ENCODE assay signal across 9 cellular contexts in the genomic region with DNA sequence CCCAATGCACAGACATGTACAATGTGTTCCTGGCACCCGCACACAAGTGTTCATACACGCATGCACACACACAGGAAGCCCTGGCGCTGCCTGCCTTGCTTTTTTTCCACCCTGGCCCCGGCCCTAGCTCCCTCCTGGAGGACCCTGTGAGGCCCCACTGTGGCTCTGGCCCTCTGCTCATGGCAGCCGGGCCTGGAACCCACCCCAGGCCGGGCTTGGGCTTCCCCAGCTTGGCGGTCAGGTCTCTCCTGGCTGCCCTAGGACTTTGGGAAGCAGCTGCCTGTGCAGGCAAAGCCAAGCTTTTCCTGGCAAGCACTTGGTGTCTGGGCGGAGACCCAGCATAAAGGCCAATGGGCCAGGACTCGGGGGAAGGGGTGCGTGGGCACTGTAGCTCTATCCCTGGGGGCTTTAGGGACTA. TPM values are rescaled to one million over a fixed set of nuclear protein-coding genes. Genes with fewer than 3 reads are reported as not detected.
DNase-seq lines count a peak whose midpoint lies in the region; ATAC-seq and TF ChIP-seq lines count a peak whose summit lies in the region.
"Had no signal": no experiment of that assay in that cellular context is flagged by ENCODE, and none has a peak within 500 bp of the region (broad histone marks: within the 10 kb centered on the region; RNA-seq: fewer than 3 reads in every experiment).

No MANE protein-coding gene starts in this region.

- no peaks in the 10 kb centered on the region for H3K27me3 Mint-ChIP-seq in CD4-positive, CD25-positive, alpha-beta regulatory T cell
- no peaks in the 10 kb centered on the region for H3K27me3 Mint-ChIP-seq in WTC11 (ENCODE audit: low read depth)

- CTCF ChIA-PET in A673 (lab: Charles Lee) (no interaction called here), WTC11 (lab: Charles Lee) (interaction anchor here (0.8 to 2.1 kb wide), 8 partner anchors 19 to 341 kb away, joined by 3 to 9 read pairs (median 4); a partner anchor contains a TSS)

- peaks cover 36% of the 10 kb centered on the region for H3K4me1 ChIP-seq in CD4-positive, CD25-positive, alpha-beta regulatory T cell (ENCODE audit: control insufficient read depth, insufficient read depth, low read length, poor library complexity, severe bottlenecking)
- H3K4me1 ChIP-seq in OCI-LY3 (ENCODE audit: low read length): peaks cover 72% of the 10 kb centered on the region
- H3K4me1 ChIP-seq in fibroblast of lung (ENCODE audit: control insufficient read depth, extremely low read depth, insufficient read depth, low read length): peaks cover 5% of the 10 kb centered on the region
- H3K4me1 ChIP-seq in A673 (ENCODE audit: insufficient read depth, low read length, poor library complexity, severe bottlenecking): peaks cover 8% of the 10 kb centered on the region

- peaks cover 6 to 68% (median 39%) of the 10 kb centered on the region in 4 donors for H3K4me1 Mint-ChIP-seq in CD4-positive, CD25-positive, alpha-beta regulatory T cell
- peaks cover 21% of the 10 kb centered on the region for H3K4me1 Mint-ChIP-seq in WTC11

- H3K36me3 Mint-ChIP-seq in CD4-positive, CD25-positive, alpha-beta regulatory T cell: peaks cover 9% of the 10 kb centered on the region
- H3K36me3 Mint-ChIP-seq in WTC11: no peaks in the 10 kb centered on the region

- peaks cover 8% of the 10 kb centered on the region for H3K36me3 ChIP-seq in CD4-positive, CD25-positive, alpha-beta regulatory T cell (ENCODE audit: control insufficient read depth, insufficient read depth, low read length)
- peaks cover 30% of the 10 kb centered on the region for H3K36me3 ChIP-seq in OCI-LY3 (replicated peaks; ENCODE audit: low read depth, low read length)
- no peaks in the 10 kb centered on the region for H3K36me3 ChIP-seq in fibroblast of lung (ENCODE audit: control insufficient read depth, insufficient read depth, low read length)
- no peaks in the 10 kb centered on the region for H3K36me3 ChIP-seq in A673 (ENCODE audit: insufficient read depth, low read length, poor library complexity, severe bottlenecking)

- H3K79me2 ChIP-seq in OCI-LY3 (ENCODE audit: low read length): peaks cover 33% of the 10 kb centered on the region
- H3K79me2 ChIP-seq in fibroblast of lung (ENCODE audit: control insufficient read depth, insufficient read depth, low read length): no peaks in the 10 kb centered on the region

- H3K4me3 Mint-ChIP-seq in CD4-positive, CD25-positive, alpha-beta regulatory T cell: peak overlapping the region in 2 of 4 donors; percentile 74 to 80
- H3K4me3 Mint-ChIP-seq in WTC11: no peak overlapping the region

- intact Hi-C loops in A673 (cut with micrococcal nuclease; ENCODE audit: unreplicated experiment): no loop called here

- BruUV-seq in A673 (replicated peaks; lab: Mats Ljungman, UMichigan): no TSS peak

- H3K27ac Mint-ChIP-seq in CD4-positive, CD25-positive, alpha-beta regulatory T cell: peak overlapping the region; percentile 92 to 97 (median 94)
- H3K27ac Mint-ChIP-seq in WTC11: no peak overlapping the region

- no peaks in the 10 kb centered on the region for H3K9me3 Mint-ChIP-seq in CD4-positive, CD25-positive, alpha-beta regulatory T cell
- H3K9me3 Mint-ChIP-seq in WTC11: no peaks in the 10 kb centered on the region

- H3K9ac ChIP-seq in OCI-LY3 (ENCODE audit: low read length) (peak overlapping the region; percentile 67), fibroblast of lung (ENCODE audit: insufficient read depth, low read length) (no peak overlapping the region)

- no peak for ATAC-seq in CD4-positive, CD25-positive, alpha-beta regulatory T cell (ENCODE audit: low read depth in 2 of 2)
- ATAC-seq in omental fat pad (ENCODE audit: low FRiP score) (peak; percentile 57), WTC11 (no peak)

- H2AFZ ChIP-seq in OCI-LY3 (ENCODE audit: low read depth, low read length) (no peak overlapping the region), fibroblast of lung (ENCODE audit: low read length) (no peak overlapping the region)

- DNase-seq in CD4-positive, CD25-positive, alpha-beta regulatory T cell: peak in 1 of 3 donors; percentile 16
- peak; percentile 25 to 52 for DNase-seq in fibroblast of lung (ENCODE audit: low read depth in 2 of 2)
- DNase-seq in omental fat pad (ENCODE audit: low spot score): no peak
- DNase-seq in GM20000 (ENCODE audit: low spot score): no peak
- no peak for DNase-seq in A673 (ENCODE audit: low spot score)
- DNase-seq in activated CD4-positive, alpha-beta T cell treated with anti-CD3 and anti-CD28 coated beads, Interleukin-2, amount 50 U/mL, for 4 hours: no peak
- no peak for DNase-seq in WTC11 (ENCODE audit: low spot score)
- DNase-seq: NCI-H1417 treated with DMSO at 0.1 percent for 48 hours had no signal

- peak overlapping the region; percentile 67 for H3K4me3 ChIP-seq in CD4-positive, CD25-positive, alpha-beta regulatory T cell (ENCODE audit: low read depth, low read length)
- H3K4me3 ChIP-seq in OCI-LY3 (ENCODE audit: low read length): peak overlapping the region; percentile 7; the same call in 1 of the 2 replicates
- no peak overlapping the region for H3K4me3 ChIP-seq in fibroblast of lung (replicated peaks in 1 of 4; ENCODE audit: control extremely low read depth in 1 of 4, insufficient read depth in 1 of 4, low read depth in 3 of 4, low read length in 4 of 4)
- no peak overlapping the region for H3K4me3 ChIP-seq in A673 (ENCODE audit: low read depth, low read length, poor library complexity, severe bottlenecking)

- peak overlapping the region; percentile 56 for H3K4me2 ChIP-seq in OCI-LY3 (ENCODE audit: low read length)
- H3K4me2 ChIP-seq in fibroblast of lung (ENCODE audit: extremely low read depth, insufficient read depth, low read length): no peak overlapping the region

- no peaks in the 10 kb centered on the region for H4K20me1 ChIP-seq in OCI-LY3 (ENCODE audit: insufficient read depth, low read length)
- no peaks in the 10 kb centered on the region for H4K20me1 ChIP-seq in fibroblast of lung (ENCODE audit: control insufficient read depth, extremely low read depth, insufficient read depth, low read length)

- no peak for TF ChIP-seq CTCF in OCI-LY3 (IDR thresholded peaks at IDR 0.05; ENCODE audit: low read depth, low read length)
- TF ChIP-seq CTCF in fibroblast of lung (conservative IDR thresholded peaks at IDR 0.05 in 1 of 2, IDR thresholded peaks at IDR 0.05 in 1 of 2; ENCODE audit: low read depth in 1 of 2, low read length in 2 of 2): no peak
- TF ChIP-seq CTCF in omental fat pad (IDR thresholded peaks at IDR 0.05): no peak
- no peak for TF ChIP-seq CTCF in GM20000 (IDR thresholded peaks at IDR 0.05; ENCODE audit: extremely low read depth, missing control alignments)
- TF ChIP-seq CTCF in A673 (conservative IDR thresholded peaks at IDR 0.05; ENCODE audit: low read depth, low read length): no peak
- TF ChIP-seq CTCF in WTC11 (IDR thresholded peaks at IDR 0.05): no peak

- POLR2A ChIA-PET in A673 (lab: Charles Lee; ENCODE audit: low non-redundant PET): no interaction called here
- POLR2A ChIA-PET in WTC11 (lab: Charles Lee): no interaction called here

- H3K27me3 ChIP-seq in CD4-positive, CD25-positive, alpha-beta regulatory T cell (ENCODE audit: control insufficient read depth, insufficient read depth, low read length): no peaks in the 10 kb centered on the region
- H3K27me3 ChIP-seq in OCI-LY3 (ENCODE audit: low read depth, low read length) (no peaks in the 10 kb centered on the region), fibroblast of lung (ENCODE audit: control insufficient read depth, insufficient read depth, low read length) (no peaks in the 10 kb centered on the region), A673 (replicated peaks; ENCODE audit: insufficient read depth, low read depth, low read length, poor library complexity) (no peaks in the 10 kb centered on the region)

- H3K27ac ChIP-seq in CD4-positive, CD25-positive, alpha-beta regulatory T cell (ENCODE audit: insufficient read depth, low read length, poor library complexity, severe bottlenecking): peak overlapping the region; percentile 69
- peak overlapping the region; percentile 99 for H3K27ac ChIP-seq in OCI-LY3 (ENCODE audit: low read length)
- H3K27ac ChIP-seq in fibroblast of lung (ENCODE audit: insufficient read depth, low read length): no peak overlapping the region
- H3K27ac ChIP-seq in A673 (ENCODE audit: low read depth, low read length, poor library complexity, severe bottlenecking): no peak overlapping the region

- H3K9me3 ChIP-seq in CD4-positive, CD25-positive, alpha-beta regulatory T cell (ENCODE audit: control insufficient read depth in 2 of 2, low read length in 2 of 2): no peaks in the 10 kb centered on the region
- no peaks in the 10 kb centered on the region for H3K9me3 ChIP-seq in OCI-LY3 (ENCODE audit: insufficient read depth, low read length)
- no peaks in the 10 kb centered on the region for H3K9me3 ChIP-seq in fibroblast of lung (ENCODE audit: control insufficient read depth, insufficient read depth, low read depth, low read length)
- no peaks in the 10 kb centered on the region for H3K9me3 ChIP-seq in A673 (ENCODE audit: low read depth, low read length, poor library complexity, severe bottlenecking)

TF ChIP-seq in WTC11, 78 proteins besides CTCF, POLR2A, EP300 and RAD21 (continues in another document):
- TF ChIP-seq, protein P1, sequence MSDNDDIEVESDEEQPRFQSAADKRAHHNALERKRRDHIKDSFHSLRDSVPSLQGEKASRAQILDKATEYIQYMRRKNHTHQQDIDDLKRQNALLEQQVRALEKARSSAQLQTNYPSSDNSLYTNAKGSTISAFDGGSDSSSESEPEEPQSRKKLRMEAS (CRISPR knock-in tag; IDR thresholded peaks at IDR 0.05): no peak
- TF ChIP-seq GABPB1 (CRISPR knock-in tag; IDR thresholded peaks at IDR 0.05): no peak
- TF ChIP-seq JAZF1 (CRISPR knock-in tag; IDR thresholded peaks at IDR 0.05): no peak
- TF ChIP-seq, protein P2, sequence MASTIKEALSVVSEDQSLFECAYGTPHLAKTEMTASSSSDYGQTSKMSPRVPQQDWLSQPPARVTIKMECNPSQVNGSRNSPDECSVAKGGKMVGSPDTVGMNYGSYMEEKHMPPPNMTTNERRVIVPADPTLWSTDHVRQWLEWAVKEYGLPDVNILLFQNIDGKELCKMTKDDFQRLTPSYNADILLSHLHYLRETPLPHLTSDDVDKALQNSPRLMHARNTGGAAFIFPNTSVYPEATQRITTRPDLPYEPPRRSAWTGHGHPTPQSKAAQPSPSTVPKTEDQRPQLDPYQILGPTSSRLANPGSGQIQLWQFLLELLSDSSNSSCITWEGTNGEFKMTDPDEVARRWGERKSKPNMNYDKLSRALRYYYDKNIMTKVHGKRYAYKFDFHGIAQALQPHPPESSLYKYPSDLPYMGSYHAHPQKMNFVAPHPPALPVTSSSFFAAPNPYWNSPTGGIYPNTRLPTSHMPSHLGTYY (CRISPR knock-in tag; IDR thresholded peaks at IDR 0.05): no peak
- TF ChIP-seq KAT7 (CRISPR knock-in tag; IDR thresholded peaks at IDR 0.05; ENCODE audit: borderline replicate concordance): no peak

RNA-seq across cellular contexts. Expression of a gene that starts 30.5 kb away (rescaled TPM):
- 132 TPM for total RNA-seq in CD4-positive, CD25-positive, alpha-beta regulatory T cell
- polyA plus RNA-seq in CD4-positive, CD25-positive, alpha-beta regulatory T cell: 100 to 1,000 TPM in 3 of 4 donors, 10 to 100 TPM in 1; 81.0 to 167 (median 118) TPM
- total RNA-seq in fibroblast of lung: 64.7 and 114 TPM in 2 replicates
- 41.5 and 54.2 TPM in 2 replicates for polyA plus RNA-seq in fibroblast of lung
- polyA plus RNA-seq in fibroblast of lung (2012): 43.2 and 43.5 TPM in 2 replicates
- 57.7 and 59.9 TPM in 2 replicates for polyA minus RNA-seq in fibroblast of lung (ENCODE audit: low replicate concordance)
- 10 to 100 TPM in 3 of 4 donors, 1 to 10 TPM in 1; 8.9 to 30.6 (median 20.3) TPM for total RNA-seq in omental fat pad
- 8.2 and 16.0 TPM in 2 replicates for total RNA-seq in A673 (2021)
- 15.5 to 19.8 TPM (median 19.3 TPM) in 3 replicates for total RNA-seq in WTC11 (2021)

Comparison
In these comparisons a context has a peak if more than half of its experiments do, and no peak if none do; other contexts are left out.
1. DNase-seq: peak in fibroblast of lung (2 of 2); none in omental fat pad (single experiment), GM20000 (single experiment), A673 (single experiment), activated CD4-positive, alpha-beta T cell treated with anti-CD3 and anti-CD28 coated beads, Interleukin-2, amount 50 U/mL, for 4 hours (0 of 2) and WTC11 (single experiment).
2. H3K27ac ChIP-seq: peak in CD4-positive, CD25-positive, alpha-beta regulatory T cell (single experiment) and OCI-LY3 (single experiment); none in fibroblast of lung (single experiment) and A673 (single experiment).
3. H3K4me3 ChIP-seq: peak in CD4-positive, CD25-positive, alpha-beta regulatory T cell (single experiment) and OCI-LY3 (single experiment); none in fibroblast of lung (0 of 4) and A673 (single experiment).